8 cellular contexts compared by ENCODE assay signal in genomic region chr2:73284296-73285161, GRCh38. TPM values are rescaled to one million over a fixed set of nuclear protein-coding genes. Genes with fewer than 3 reads are reported as not detected.
DNase-seq lines count a peak whose midpoint lies in the region; ATAC-seq and TF ChIP-seq lines count a peak whose summit lies in the region.

TSS of gene FBXO41 (minus strand) at chr2:73284478. CDS start at chr2:73269630, 14,848 bp downstream.

- H3K27me3 ChIP-seq in endodermal cell (ENCODE audit: control insufficient read depth, insufficient read depth, low read length, poor library complexity, severe bottlenecking): peaks cover 56% of the 10 kb centered on the region

- POLR2A ChIA-PET in AG04449 (lab: Yijun Ruan, JAX): no interaction called here
- POLR2A ChIA-PET in activated CD8-positive, alpha-beta T cell treated with anti-CD3 and anti-CD28 coated beads for 36 hours (lab: Charles Lee): interaction anchor here (0.7 to 2.2 kb wide), 8 partner anchors 10 to 101 kb away, joined by 3 to 11 read pairs (median 3); partner anchors contain the start of genes ALMS1, CCT7 and PRADC1

- H3K4me1 Mint-ChIP-seq in activated CD8-positive, alpha-beta T cell treated with anti-CD3 and anti-CD28 coated beads for 36 hours (ENCODE audit: low read depth): peaks cover 23% of the 10 kb centered on the region
- H3K4me1 Mint-ChIP-seq in endodermal cell (peaks cover 10% of the 10 kb centered on the region), natural killer cell (peaks cover 12 to 22% of the 10 kb centered on the region in 2 donors)
- peaks cover 33% of the 10 kb centered on the region for H3K4me1 Mint-ChIP-seq in stimulated activated naive CD8-positive, alpha-beta T cell treated with anti-CD3 and anti-CD28 coated beads, Interleukin-15, amount 100 ng/mL, for 72 hours

- intact Hi-C loops in activated CD8-positive, alpha-beta T cell treated with anti-CD3 and anti-CD28 coated beads for 36 hours (cut with micrococcal nuclease): no loop called here
- intact Hi-C loops in natural killer cell (cut with micrococcal nuclease): loop anchor here (1.0 kb wide), 1 partner anchor 9 kb away; the partner anchor contains the start of gene EGR4

- H3K4me3 Mint-ChIP-seq in activated CD8-positive, alpha-beta T cell treated with anti-CD3 and anti-CD28 coated beads for 36 hours: peak within 1 kb of the TSS; percentile 90
- H3K4me3 Mint-ChIP-seq in endodermal cell (peak within 1 kb of the TSS; percentile 64), natural killer cell (peak within 1 kb of the TSS; percentile 78)
- peak within 1 kb of the TSS; percentile 75 to 76 for H3K4me3 Mint-ChIP-seq in stimulated activated naive CD8-positive, alpha-beta T cell treated with anti-CD3 and anti-CD28 coated beads, Interleukin-15, amount 100 ng/mL, for 72 hours

- H3K27me3 Mint-ChIP-seq in activated CD8-positive, alpha-beta T cell treated with anti-CD3 and anti-CD28 coated beads for 36 hours: peaks cover 2% of the 10 kb centered on the region
- H3K27me3 Mint-ChIP-seq in endodermal cell (ENCODE audit: insufficient read depth): peaks cover 47% of the 10 kb centered on the region
- H3K27me3 Mint-ChIP-seq in natural killer cell (ENCODE audit: low read depth in 2 of 2): peaks cover 16 to 18% of the 10 kb centered on the region in 2 donors
- H3K27me3 Mint-ChIP-seq in stimulated activated naive CD8-positive, alpha-beta T cell treated with anti-CD3 and anti-CD28 coated beads, Interleukin-15, amount 100 ng/mL, for 72 hours: peaks cover 17% of the 10 kb centered on the region

- 4% methylated on average over 30 to 68 of the region's 69 CpGs for WGBS in endodermal cell (ENCODE audit: insufficient coverage in 1 of 2, insufficient read length in 1 of 2), 2 experiments

- H3K36me3 Mint-ChIP-seq in activated CD8-positive, alpha-beta T cell treated with anti-CD3 and anti-CD28 coated beads for 36 hours (ENCODE audit: low read depth): peaks cover 21% of the 10 kb centered on the region
- H3K36me3 Mint-ChIP-seq in endodermal cell (ENCODE audit: low read depth) (no peaks in the 10 kb centered on the region), natural killer cell (no peaks in the 10 kb centered on the region)

- ATAC-seq in GM18520 (IDR thresholded peaks at IDR 0.05; ENCODE audit: unreplicated experiment) (peak; percentile 39), HG03025 (IDR thresholded peaks at IDR 0.05; ENCODE audit: low FRiP score, unreplicated experiment) (peak; percentile 77), natural killer cell (peak; percentile 77 to 86 (median 83))
- ATAC-seq in activated CD8-positive, alpha-beta T cell treated with anti-CD3 and anti-CD28 coated beads for 36 hours: peak; percentile 82
- ATAC-seq in stimulated activated naive CD8-positive, alpha-beta T cell treated with anti-CD3 and anti-CD28 coated beads, Interleukin-15, amount 100 ng/mL, for 72 hours: peak; percentile 87

- H3K4me3 ChIP-seq in AG04449 (ENCODE audit: low read depth, low read length) (peak within 1 kb of the TSS; percentile 64), endodermal cell (ENCODE audit: low read length) (peak within 1 kb of the TSS; percentile 80)

- peaks cover 5% of the 10 kb centered on the region for H3K4me1 ChIP-seq in endodermal cell (ENCODE audit: control insufficient read depth, insufficient read depth, low read length)

- H3K27ac ChIP-seq in endodermal cell (ENCODE audit: low read depth, low read length): no peak within 1 kb of the TSS

- no peak for TF ChIP-seq CTCF in AG04449 (IDR thresholded peaks at IDR 0.05; ENCODE audit: insufficient read depth, low read length, missing control alignments)
- TF ChIP-seq CTCF in activated CD8-positive, alpha-beta T cell treated with anti-CD3 and anti-CD28 coated beads for 36 hours (IDR thresholded peaks at IDR 0.05): no peak
- TF ChIP-seq CTCF in endodermal cell (conservative IDR thresholded peaks at IDR 0.05): peak; percentile 16
- TF ChIP-seq CTCF in natural killer cell (IDR thresholded peaks at IDR 0.05): no peak

- no peaks in the 10 kb centered on the region for H3K9me3 ChIP-seq in endodermal cell (ENCODE audit: control insufficient read depth, low read length)

- H3K9ac ChIP-seq in endodermal cell (ENCODE audit: extremely low read depth, low read length, poor library complexity, severe bottlenecking): no peak within 1 kb of the TSS

- peak within 1 kb of the TSS; percentile 86 for H3K27ac Mint-ChIP-seq in activated CD8-positive, alpha-beta T cell treated with anti-CD3 and anti-CD28 coated beads for 36 hours
- no peak within 1 kb of the TSS for H3K27ac Mint-ChIP-seq in endodermal cell
- H3K27ac Mint-ChIP-seq in natural killer cell: peak within 1 kb of the TSS in 1 of 2 donors; percentile 16
- H3K27ac Mint-ChIP-seq in stimulated activated naive CD8-positive, alpha-beta T cell treated with anti-CD3 and anti-CD28 coated beads, Interleukin-15, amount 100 ng/mL, for 72 hours: peak within 1 kb of the TSS; percentile 71 to 87

- no peaks in the 10 kb centered on the region for H3K9me3 Mint-ChIP-seq in activated CD8-positive, alpha-beta T cell treated with anti-CD3 and anti-CD28 coated beads for 36 hours
- H3K9me3 Mint-ChIP-seq in endodermal cell: no peaks in the 10 kb centered on the region
- no peaks in the 10 kb centered on the region for H3K9me3 Mint-ChIP-seq in natural killer cell
- H3K9me3 Mint-ChIP-seq in stimulated activated naive CD8-positive, alpha-beta T cell treated with anti-CD3 and anti-CD28 coated beads, Interleukin-15, amount 100 ng/mL, for 72 hours: no peaks in the 10 kb centered on the region

- H3K36me3 ChIP-seq in endodermal cell (ENCODE audit: control insufficient read depth, insufficient read depth, low read length): no peaks in the 10 kb centered on the region

- DNase-seq in AG04449 (ENCODE audit: low read depth, low spot score) (no peak), NCI-H748 (lab: John Stamatoyannopoulos, UW; ENCODE audit: unreplicated experiment) (peak; percentile 60), endodermal cell (peak; percentile 88), natural killer cell (peak; percentile 39)
- DNase-seq in activated CD8-positive, alpha-beta T cell treated with anti-CD3 and anti-CD28 coated beads for 36 hours: peak; percentile 89
- DNase-seq in stimulated activated naive CD8-positive, alpha-beta T cell treated with anti-CD3 and anti-CD28 coated beads, Interleukin-15, amount 100 ng/mL, for 72 hours: peak; percentile 74 to 81

- CTCF ChIA-PET in AG04449 (lab: Yijun Ruan, JAX): no interaction called here
- CTCF ChIA-PET in activated CD8-positive, alpha-beta T cell treated with anti-CD3 and anti-CD28 coated beads for 36 hours (lab: Charles Lee): interaction anchor here (1.1 kb wide), 3 partner anchors 10 to 73 kb away, joined by 3 read pairs; partner anchors contain the start of gene CCT7

RNA-seq across cellular contexts. Expression of gene FBXO41, which starts in this region (rescaled TPM):
- total RNA-seq in activated CD8-positive, alpha-beta T cell treated with anti-CD3 and anti-CD28 coated beads for 36 hours: 10 to 100 TPM; 41.5 to 42.0 TPM
- total RNA-seq in endodermal cell: 10 to 100 TPM in 1 of 2 donors, 1 to 10 TPM in 1; 9.0 to 11.2 TPM
- 1.6 TPM for polyA plus RNA-seq in endodermal cell (2013, experiment 1 of 2)
- 1.6 TPM for polyA plus RNA-seq in endodermal cell (2013, experiment 2 of 2)
- total RNA-seq in natural killer cell: 10 to 100 TPM; 11.5 to 16.4 (median 13.8) TPM
